3 cellular contexts compared by ENCODE assay signal in the genomic region with DNA sequence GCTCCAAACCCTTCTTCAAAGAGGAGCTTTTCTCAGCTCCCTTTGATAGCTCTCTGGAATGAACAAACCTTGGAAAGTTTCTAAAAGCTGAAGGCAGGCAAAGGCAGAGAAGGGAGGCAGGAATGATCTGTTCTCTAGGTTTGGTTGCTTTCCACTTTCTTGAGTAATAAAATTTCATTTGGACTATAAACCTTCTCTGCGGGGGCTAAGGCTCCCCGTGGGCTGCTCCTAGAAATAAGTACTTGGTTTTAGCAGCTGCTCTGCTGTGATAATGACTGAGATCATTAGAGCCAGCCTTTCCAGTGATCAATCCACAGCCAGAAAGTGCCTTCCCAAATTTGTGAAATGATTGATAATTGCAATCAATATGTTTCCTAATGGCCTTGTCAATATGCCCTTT.
"Had no signal": no experiment of that assay in that cellular context is flagged by ENCODE, and none has a peak within 500 bp of the region (broad histone marks: within the 10 kb centered on the region; RNA-seq: fewer than 3 reads in every experiment).

No MANE protein-coding gene starts in this region.

- DNase-seq: GDM1, GF-D8 had no signal

- ATAC-seq: GM12878 had no signal

- H3K4me3 ChIP-seq: GM12878 had no signal
